ENCODE assay signal across 10 cellular contexts in the genomic region with DNA sequence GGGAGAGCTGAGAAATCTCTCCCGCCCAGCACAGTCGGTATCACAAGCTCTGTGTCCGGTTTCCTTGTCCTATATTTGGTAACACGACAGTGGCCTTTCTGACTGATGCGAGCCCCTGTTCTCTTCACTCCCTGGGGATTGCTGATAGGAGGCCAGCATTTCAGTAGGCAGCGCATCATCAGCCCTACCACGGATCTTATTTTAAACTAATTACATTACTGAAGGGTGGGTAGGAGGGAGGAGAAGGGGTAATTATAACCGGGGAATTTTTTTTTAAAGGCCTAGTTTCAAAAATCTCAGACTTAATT.
DNase-seq lines count a peak whose midpoint lies in the region; ATAC-seq and TF ChIP-seq lines count a peak whose summit lies in the region.
"Had no signal": no experiment of that assay in that cellular context is flagged by ENCODE, and none has a peak within 500 bp of the region (broad histone marks: within the 10 kb centered on the region; RNA-seq: fewer than 3 reads in every experiment).

No MANE protein-coding gene starts in this region.

- WGBS in SK-N-SH (ENCODE audit: low lambda C conversion rate) = 67% methylated on average over 8 of the region's 8 CpGs

- peak; percentile 18 for DNase-seq in SK-N-SH
- DNase-seq in SK-N-DZ (ENCODE audit: low spot score) = peak; percentile 67
- DNase-seq in left kidney (ENCODE audit: low read depth, low spot score) = peak; percentile 24
- peak; percentile 43 for DNase-seq in stimulated activated naive B cell treated with anti-CD40 and anti-IgM and Interleukin-4, amounts not matched to agents 10 μg/mL and 1 μg/mL and 100 μg/mL, for 72 hours
- DNase-seq in H4 (ENCODE audit: low spot score) = no peak
- no peak for DNase-seq in HT-29 (ENCODE audit: low spot score)
- DNase-seq in brain microvascular endothelial cell = no peak
- DNase-seq: HCEC 1CT, MG63 had no signal

- peak overlapping the region; percentile 26 to 68 for H3K4me3 Mint-ChIP-seq in stimulated activated naive B cell treated with anti-CD40 and anti-IgM and Interleukin-4, amounts not matched to agents 10 μg/mL and 1 μg/mL and 100 μg/mL, for 72 hours

- no peaks in the 10 kb centered on the region; the same call in 1 of the 2 replicates for H3K27me3 ChIP-seq in SK-N-SH (ENCODE audit: insufficient read depth)
- no peaks in the 10 kb centered on the region for H3K27me3 ChIP-seq in brain microvascular endothelial cell (replicated peaks)
- H3K27me3 ChIP-seq: MG63 had no signal

- ATAC-seq in SK-N-SH treated with all-trans-retinoic acid at 6 μM for 48 hours = no peak
- peak; percentile 19 to 25 for ATAC-seq in stimulated activated naive B cell treated with anti-CD40 and anti-IgM and Interleukin-4, amounts not matched to agents 10 μg/mL and 1 μg/mL and 100 μg/mL, for 72 hours (replicated peaks)

- peak overlapping the region; percentile 94 for H3K27ac Mint-ChIP-seq in stimulated activated naive B cell treated with anti-CD40 and anti-IgM and Interleukin-4, amounts not matched to agents 10 μg/mL and 1 μg/mL and 100 μg/mL, for 72 hours

- no peak for TF ChIP-seq RAD21 in SK-N-SH (IDR thresholded peaks at IDR 0.05; ENCODE audit: low read length)

- peaks cover 48 to 68% of the 10 kb centered on the region in 2 donors for H3K4me1 Mint-ChIP-seq in stimulated activated naive B cell treated with anti-CD40 and anti-IgM and Interleukin-4, amounts not matched to agents 10 μg/mL and 1 μg/mL and 100 μg/mL, for 72 hours

- POLR2A ChIA-PET in SK-N-SH (lab: Yijun Ruan, JAX) = interaction anchor here (1.2 kb wide), 1 partner anchor 279 kb away, joined by 5 read pairs; no protein-coding TSS in a partner anchor

- no peak overlapping the region for H2AFZ ChIP-seq in SK-N-SH (ENCODE audit: low read depth)

- H3K4me3 ChIP-seq in SK-N-SH (ENCODE audit: low read depth in 2 of 2, low read length in 1 of 2) = no peak overlapping the region
- H3K4me3 ChIP-seq in brain microvascular endothelial cell (ENCODE audit: low read depth, low read length) = no peak overlapping the region
- H3K4me3 ChIP-seq: MG63 had no signal

- H3K27me3 Mint-ChIP-seq in stimulated activated naive B cell treated with anti-CD40 and anti-IgM and Interleukin-4, amounts not matched to agents 10 μg/mL and 1 μg/mL and 100 μg/mL, for 72 hours = no peaks in the 10 kb centered on the region

- CTCF ChIA-PET in SK-N-SH (lab: Yijun Ruan, JAX) = interaction anchor here (0.7 to 7.6 kb wide), 32 partner anchors 10 to 635 kb away, joined by 3 to 235 read pairs (median 4); no protein-coding TSS in a partner anchor

- no peak overlapping the region for H3K9ac ChIP-seq in SK-N-SH

- in situ Hi-C loops in brain microvascular endothelial cell (cut with HindIII; ENCODE audit: low pct_ligation_motif_present, low sequenced_read_pairs) = no loop called here

- TF ChIP-seq CTCF in SK-N-SH (IDR thresholded peaks at IDR 0.05) (no peak), brain microvascular endothelial cell (IDR thresholded peaks at IDR 0.05; ENCODE audit: low read depth, low read length, missing control alignments) (no peak)

- no peak for TF ChIP-seq EP300 in SK-N-SH (IDR thresholded peaks at IDR 0.05; ENCODE audit: borderline replicate concordance in 1 of 2, low read depth in 1 of 2, low read length in 1 of 2)

- no peaks in the 10 kb centered on the region for H3K9me3 ChIP-seq in SK-N-SH
- H3K9me3 ChIP-seq: MG63 had no signal

- H3K79me2 ChIP-seq in SK-N-SH (ENCODE audit: insufficient read depth) = no peaks in the 10 kb centered on the region

- no peak overlapping the region for H3K4me2 ChIP-seq in SK-N-SH

- no peaks in the 10 kb centered on the region for H3F3A ChIP-seq in SK-N-SH (replicated peaks; ENCODE audit: insufficient read depth)

- H3K36me3 ChIP-seq in SK-N-SH (replicated peaks in 1 of 2; ENCODE audit: control insufficient read depth in 1 of 2, insufficient read depth in 2 of 2, low read length in 1 of 2) (no peaks in the 10 kb centered on the region), brain microvascular endothelial cell (replicated peaks) (no peaks in the 10 kb centered on the region)
- H3K36me3 ChIP-seq: MG63 had no signal

- no peaks in the 10 kb centered on the region for H3K9me3 Mint-ChIP-seq in stimulated activated naive B cell treated with anti-CD40 and anti-IgM and Interleukin-4, amounts not matched to agents 10 μg/mL and 1 μg/mL and 100 μg/mL, for 72 hours

- peaks cover 0 to 2% of the 10 kb centered on the region in 2 experiments; a peak in 1 of 4 replicates for H3K4me1 ChIP-seq in SK-N-SH (ENCODE audit: control insufficient read depth in 1 of 2, insufficient read depth in 2 of 2, low read depth in 1 of 2, low read length in 1 of 2)

- H3K27ac ChIP-seq in SK-N-SH (ENCODE audit: low read depth in 2 of 2, low read length in 1 of 2) = no peak overlapping the region
- H3K27ac ChIP-seq in brain microvascular endothelial cell = no peak overlapping the region

- no peaks in the 10 kb centered on the region for H3K9me2 ChIP-seq in SK-N-SH

- H4K20me1 ChIP-seq in SK-N-SH (ENCODE audit: insufficient read depth) = no peaks in the 10 kb centered on the region

- no peaks in the 10 kb centered on the region for H3K36me3 Mint-ChIP-seq in stimulated activated naive B cell treated with anti-CD40 and anti-IgM and Interleukin-4, amounts not matched to agents 10 μg/mL and 1 μg/mL and 100 μg/mL, for 72 hours

TF ChIP-seq in SK-N-SH, 30 proteins besides CTCF, POLR2A, EP300 and RAD21 (continues in another document):
- TF ChIP-seq RCOR1 (IDR thresholded peaks at IDR 0.05; ENCODE audit: low read length) (no peak), TAF1 (IDR thresholded peaks at IDR 0.05; ENCODE audit: borderline replicate concordance, low read depth, low read length) (no peak), EZH2phosphoT487 (IDR thresholded peaks at IDR 0.05; ENCODE audit: borderline replicate concordance, low read depth) (no peak), GATA2 (CRISPR knock-in tag; IDR thresholded peaks at IDR 0.05) (no peak), TCF12 (IDR thresholded peaks at IDR 0.05) (no peak), GABPA (IDR thresholded peaks at IDR 0.05; ENCODE audit: low read depth) (no peak), FOXJ3 (CRISPR knock-in tag; IDR thresholded peaks at IDR 0.05) (no peak), FOXM1 (IDR thresholded peaks at IDR 0.05; ENCODE audit: low read depth) (no peak)
- TF ChIP-seq, protein P1, sequence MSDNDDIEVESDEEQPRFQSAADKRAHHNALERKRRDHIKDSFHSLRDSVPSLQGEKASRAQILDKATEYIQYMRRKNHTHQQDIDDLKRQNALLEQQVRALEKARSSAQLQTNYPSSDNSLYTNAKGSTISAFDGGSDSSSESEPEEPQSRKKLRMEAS (IDR thresholded peaks at IDR 0.05; ENCODE audit: low read depth) = no peak

TF ChIP-seq in SK-N-SH treated with all-trans-retinoic acid at 6 μM for 48 hours, 23 proteins besides CTCF, POLR2A, EP300 and RAD21:
- TF ChIP-seq, protein P2, sequence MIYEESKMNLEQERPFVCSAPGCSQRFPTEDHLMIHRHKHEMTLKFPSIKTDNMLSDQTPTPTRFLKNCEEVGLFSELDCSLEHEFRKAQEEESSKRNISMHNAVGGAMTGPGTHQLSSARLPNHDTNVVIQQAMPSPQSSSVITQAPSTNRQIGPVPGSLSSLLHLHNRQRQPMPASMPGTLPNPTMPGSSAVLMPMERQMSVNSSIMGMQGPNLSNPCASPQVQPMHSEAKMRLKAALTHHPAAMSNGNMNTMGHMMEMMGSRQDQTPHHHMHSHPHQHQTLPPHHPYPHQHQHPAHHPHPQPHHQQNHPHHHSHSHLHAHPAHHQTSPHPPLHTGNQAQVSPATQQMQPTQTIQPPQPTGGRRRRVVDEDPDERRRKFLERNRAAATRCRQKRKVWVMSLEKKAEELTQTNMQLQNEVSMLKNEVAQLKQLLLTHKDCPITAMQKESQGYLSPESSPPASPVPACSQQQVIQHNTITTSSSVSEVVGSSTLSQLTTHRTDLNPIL (CRISPR knock-in tag; IDR thresholded peaks at IDR 0.05; ENCODE audit: low read depth) = no peak
- TF ChIP-seq, protein P3, sequence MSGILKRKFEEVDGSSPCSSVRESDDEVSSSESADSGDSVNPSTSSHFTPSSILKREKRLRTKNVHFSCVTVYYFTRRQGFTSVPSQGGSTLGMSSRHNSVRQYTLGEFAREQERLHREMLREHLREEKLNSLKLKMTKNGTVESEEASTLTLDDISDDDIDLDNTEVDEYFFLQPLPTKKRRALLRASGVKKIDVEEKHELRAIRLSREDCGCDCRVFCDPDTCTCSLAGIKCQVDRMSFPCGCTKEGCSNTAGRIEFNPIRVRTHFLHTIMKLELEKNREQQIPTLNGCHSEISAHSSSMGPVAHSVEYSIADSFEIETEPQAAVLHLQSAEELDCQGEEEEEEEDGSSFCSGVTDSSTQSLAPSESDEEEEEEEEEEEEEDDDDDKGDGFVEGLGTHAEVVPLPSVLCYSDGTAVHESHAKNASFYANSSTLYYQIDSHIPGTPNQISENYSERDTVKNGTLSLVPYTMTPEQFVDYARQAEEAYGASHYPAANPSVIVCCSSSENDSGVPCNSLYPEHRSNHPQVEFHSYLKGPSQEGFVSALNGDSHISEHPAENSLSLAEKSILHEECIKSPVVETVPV (CRISPR knock-in tag; IDR thresholded peaks at IDR 0.05) = no peak
- TF ChIP-seq ZFP3 (CRISPR knock-in tag; IDR thresholded peaks at IDR 0.05) (no peak), SNAI2 (CRISPR knock-in tag; IDR thresholded peaks at IDR 0.05) (no peak), ZNF8 (CRISPR knock-in tag; IDR thresholded peaks at IDR 0.05) (no peak), ZC3H10 (CRISPR knock-in tag; IDR thresholded peaks at IDR 0.05) (no peak), RARB (CRISPR knock-in tag; IDR thresholded peaks at IDR 0.05) (no peak), ESRRG (CRISPR knock-in tag; IDR thresholded peaks at IDR 0.05) (no peak)
- TF ChIP-seq, protein P4, sequence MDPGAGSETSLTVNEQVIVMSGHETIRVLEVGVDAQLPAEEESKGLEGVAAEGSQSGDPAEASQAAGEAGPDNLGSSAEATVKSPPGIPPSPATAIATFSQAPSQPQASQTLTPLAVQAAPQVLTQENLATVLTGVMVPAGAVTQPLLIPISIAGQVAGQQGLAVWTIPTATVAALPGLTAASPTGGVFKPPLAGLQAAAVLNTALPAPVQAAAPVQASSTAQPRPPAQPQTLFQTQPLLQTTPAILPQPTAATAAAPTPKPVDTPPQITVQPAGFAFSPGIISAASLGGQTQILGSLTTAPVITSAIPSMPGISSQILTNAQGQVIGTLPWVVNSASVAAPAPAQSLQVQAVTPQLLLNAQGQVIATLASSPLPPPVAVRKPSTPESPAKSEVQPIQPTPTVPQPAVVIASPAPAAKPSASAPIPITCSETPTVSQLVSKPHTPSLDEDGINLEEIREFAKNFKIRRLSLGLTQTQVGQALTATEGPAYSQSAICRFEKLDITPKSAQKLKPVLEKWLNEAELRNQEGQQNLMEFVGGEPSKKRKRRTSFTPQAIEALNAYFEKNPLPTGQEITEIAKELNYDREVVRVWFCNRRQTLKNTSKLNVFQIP (CRISPR knock-in tag; IDR thresholded peaks at IDR 0.05; ENCODE audit: borderline replicate concordance, low read depth) = no peak

Comparison
In these comparisons a context has a peak if more than half of its experiments do, and no peak if none do; other contexts are left out.
1. DNase-seq: peak in SK-N-SH (single experiment), SK-N-DZ (single experiment), left kidney (single experiment) and stimulated activated naive B cell treated with anti-CD40 and anti-IgM and Interleukin-4, amounts not matched to agents 10 μg/mL and 1 μg/mL and 100 μg/mL, for 72 hours (single experiment); none in H4 (single experiment), HT-29 (single experiment) and brain microvascular endothelial cell (single experiment).